Comparison of ENCODE assay signal across 16 cellular contexts in the genomic region with DNA sequence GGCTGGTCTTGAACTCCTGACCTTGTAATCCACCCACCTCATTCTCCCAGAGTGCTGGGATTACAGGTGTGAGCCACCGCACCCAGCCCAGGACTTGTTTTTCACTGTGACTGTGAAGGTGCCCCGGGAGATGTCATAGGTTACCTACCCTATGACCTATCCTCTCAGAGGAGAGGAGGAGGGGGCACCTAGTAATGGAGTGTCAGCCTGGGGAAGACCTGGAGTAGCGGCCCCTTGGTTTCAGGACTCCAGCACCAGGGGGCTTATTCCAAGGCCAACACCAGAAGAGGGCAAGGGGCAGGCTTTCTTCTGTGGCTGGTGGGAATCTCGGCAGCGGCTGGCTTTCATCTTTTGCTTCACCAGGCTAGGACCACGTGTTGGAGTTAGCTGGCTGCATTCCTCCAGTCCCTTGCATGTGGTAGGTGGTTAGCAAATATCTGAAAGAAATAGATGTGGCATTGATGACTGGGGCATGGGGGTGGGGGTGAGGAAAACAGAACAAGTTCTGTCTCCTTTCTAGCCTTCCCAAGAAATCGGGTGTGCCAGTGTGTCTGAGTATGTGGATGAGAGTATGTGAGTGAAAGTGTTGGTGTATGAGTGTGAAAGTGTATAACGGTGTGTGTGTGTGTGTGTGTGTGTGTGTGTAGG. TPM values are rescaled to one million over a fixed set of nuclear protein-coding genes. Genes with fewer than 3 reads are reported as not detected.
DNase-seq lines count a peak whose midpoint lies in the region; ATAC-seq, FAIRE-seq and TF ChIP-seq lines count a peak whose summit lies in the region.
"Had no signal": no experiment of that assay in that cellular context is flagged by ENCODE, and none has a peak within 500 bp of the region (broad histone marks: within the 10 kb centered on the region; RNA-seq: fewer than 3 reads in every experiment).

No MANE protein-coding gene starts in this region.

- in situ Hi-C loops in GM13976 (cut with MboI; ENCODE audit: low sequenced_read_pairs, unreplicated experiment), result no loop called here

- no peaks in the 10 kb centered on the region for H3K9me3 ChIP-seq in pancreas

- H3K36me3 ChIP-seq in pancreas, result no peaks in the 10 kb centered on the region

- H3K27ac Mint-ChIP-seq in Calu3 (ENCODE audit: unreplicated experiment), result peak overlapping the region; percentile 16
- H3K27ac Mint-ChIP-seq in endothelial cell (ENCODE audit: unreplicated experiment), result no peak overlapping the region
- H3K27ac Mint-ChIP-seq: activated CD4-positive, alpha-beta T cell treated with anti-CD3 and anti-CD28 coated beads, Interleukin-2, amount 10 ng/mL, durations not matched to agents 24 days and 14 days had no signal

- H3K27me3 Mint-ChIP-seq in Calu3 (ENCODE audit: unreplicated experiment), result no peaks in the 10 kb centered on the region
- H3K27me3 Mint-ChIP-seq in endothelial cell (ENCODE audit: unreplicated experiment), result peaks cover 12% of the 10 kb centered on the region

- intact Hi-C loops in Calu3 (cut with micrococcal nuclease; ENCODE audit: unreplicated experiment), result no loop called here
- intact Hi-C loops in pancreas (cut with DNase I), result no loop called here

- H3K4me3 Mint-ChIP-seq in Calu3 (ENCODE audit: low read depth, unreplicated experiment) (peak overlapping the region; percentile 0), endothelial cell (ENCODE audit: unreplicated experiment) (peak overlapping the region; percentile 39)
- H3K4me3 Mint-ChIP-seq: activated CD4-positive, alpha-beta T cell treated with anti-CD3 and anti-CD28 coated beads, Interleukin-2, amount 10 ng/mL, durations not matched to agents 24 days and 14 days had no signal

- H3K9me3 Mint-ChIP-seq in Calu3 (ENCODE audit: low read depth, unreplicated experiment) (no peaks in the 10 kb centered on the region), endothelial cell (ENCODE audit: unreplicated experiment) (no peaks in the 10 kb centered on the region)
- H3K9me3 Mint-ChIP-seq: activated CD4-positive, alpha-beta T cell treated with anti-CD3 and anti-CD28 coated beads, Interleukin-2, amount 10 ng/mL, durations not matched to agents 24 days and 14 days had no signal

- CTCF ChIA-PET in Calu3 (lab: Charles Lee), result interaction anchor here (0.7 to 2.0 kb wide), 2 partner anchors 23 to 456 kb away, joined by 3 to 7 read pairs; no protein-coding TSS in a partner anchor

- H3K4me1 Mint-ChIP-seq in Calu3 (ENCODE audit: low read depth, unreplicated experiment) (peaks cover 47% of the 10 kb centered on the region), endothelial cell (ENCODE audit: unreplicated experiment) (peaks cover 34% of the 10 kb centered on the region)

- H3K4me3 ChIP-seq in pancreas, result no peak overlapping the region
- H3K4me3 ChIP-seq: skin epidermis had no signal

- ATAC-seq in pancreas (peak in 3 of 4 donors; percentile 23 to 66 (median 55)), GM21619 (IDR thresholded peaks at IDR 0.05; ENCODE audit: unreplicated experiment) (no peak)

- no peak overlapping the region for H3K27ac ChIP-seq in pancreas

- DNase-seq in Calu3, result peak; percentile 52
- DNase-seq in RCC 7860 (ENCODE audit: low spot score), result peak; percentile 58
- no peak for DNase-seq in endothelial cell (ENCODE audit: low spot score)
- peak in 1 of 6 donors; percentile 19 for DNase-seq in pancreas
- no peak for DNase-seq in NCI-H1436 (lab: John Stamatoyannopoulos, UW)
- DNase-seq in NCI-H774 (lab: John Stamatoyannopoulos, UW), result no peak
- no peak for DNase-seq in GM13976 (ENCODE audit: low spot score)
- DNase-seq: activated CD4-positive, alpha-beta T cell treated with anti-CD3 and anti-CD28 coated beads, Interleukin-2, amount 10 ng/mL, durations not matched to agents 24 days and 14 days; activated gamma-delta T cell treated with Interleukin-2 at 50 U/mL for 16 hours; COR-L47; midbrain; NCI-H1105; NCI-H526 treated with DMSO at 0.1 percent for 48 hours had no signal

- no TSS peak for BruUV-seq in Calu3 (replicated peaks; lab: Mats Ljungman, UMichigan)

- no peak for FAIRE-seq in RCC 7860 (lab: Jason Lieb, UNC)
- no peak for FAIRE-seq in pancreas (lab: Jason Lieb, UNC)
- FAIRE-seq: urothelium cell line had no signal

- WGBS in pancreas, 2 donors, result 44 to 52% methylated on average over 8 of the region's 8 CpGs

- H3K36me3 Mint-ChIP-seq in Calu3 (ENCODE audit: insufficient read depth, unreplicated experiment) (peaks cover 7% of the 10 kb centered on the region), endothelial cell (ENCODE audit: low read depth, unreplicated experiment) (no peaks in the 10 kb centered on the region)

- H3K27me3 ChIP-seq in pancreas, result no peaks in the 10 kb centered on the region

- TF ChIP-seq CTCF in Calu3 (IDR thresholded peaks at IDR 0.05; ENCODE audit: unreplicated experiment) (no peak), endothelial cell (IDR thresholded peaks at IDR 0.05; ENCODE audit: unreplicated experiment) (no peak), pancreas (IDR thresholded peaks at IDR 0.05) (no peak), GM13976 (IDR thresholded peaks at IDR 0.05; ENCODE audit: borderline replicate concordance, control extremely low read depth, extremely low read depth, insufficient read depth, missing control alignments) (no peak)

- no peaks in the 10 kb centered on the region for H3K4me1 ChIP-seq in pancreas

RNA-seq across cellular contexts. Expression of a gene that starts 7.9 kb away (rescaled TPM):
- total RNA-seq in Calu3 (2022), result 136 and 143 TPM in 2 replicates
- 124 TPM for total RNA-seq in endothelial cell (ENCODE audit: unreplicated experiment)
- total RNA-seq in pancreas, result 10 to 100 TPM in 5 of 6 donors, 1 to 10 TPM in 1; 9.1 to 20.3 (median 11.4) TPM
- polyA plus RNA-seq in pancreas, result 10 to 100 TPM; 13.7 to 15.3 TPM

RNA-seq across cellular contexts. Expression of a gene that starts 33.2 kb away (rescaled TPM):
- total RNA-seq in Calu3 (2022) (31.6 and 44.1 TPM in 2 replicates), endothelial cell (ENCODE audit: unreplicated experiment) (51.4 TPM), pancreas (10 to 100 TPM in 1 of 6 donors, 1 to 10 TPM in 5; 5.6 to 11.2 (median 6.9) TPM)
- polyA plus RNA-seq in pancreas, result 1 to 10 TPM; 7.2 to 7.7 TPM

Comparison
In these comparisons a context has a peak if more than half of its experiments do, and no peak if none do; other contexts are left out.
1. DNase-seq: peak in Calu3 (single experiment) and RCC 7860 (single experiment); none in endothelial cell (single experiment), NCI-H1436 (single experiment), NCI-H774 (single experiment) and GM13976 (single experiment).